ENCODE assay signal across 9 cellular contexts in genomic region chr3:27360113-27361078, GRCh38. TPM values are rescaled to one million over a fixed set of nuclear protein-coding genes. Genes with fewer than 3 reads are reported as not detected.
A peak's percentile ranks its signal among the peaks of the same experiment; 100 is the strongest.
DNase-seq lines count a peak whose midpoint lies in the region; ATAC-seq, FAIRE-seq and TF ChIP-seq lines count a peak whose summit lies in the region.
"Had no signal": no experiment of that assay in that cellular context is flagged by ENCODE, and none has a peak within 500 bp of the region (broad histone marks: within the 10 kb centered on the region; RNA-seq: fewer than 3 reads in every experiment).

No MANE protein-coding gene starts in this region.

- H3K79me2 ChIP-seq in H1 (ENCODE audit: control insufficient read depth in 1 of 2, insufficient read depth in 2 of 2, low read length in 2 of 2) = no peaks in the 10 kb centered on the region

- H3K9me3 ChIP-seq in H1 (ENCODE audit: insufficient read depth in 2 of 2, low read depth in 1 of 2, low read length in 1 of 2) (no peaks in the 10 kb centered on the region), upper lobe of left lung (no peaks in the 10 kb centered on the region), esophagus muscularis mucosa (no peaks in the 10 kb centered on the region)

- H2BK120ac ChIP-seq in H1 (replicated peaks; ENCODE audit: low read depth, low read length) = no peak overlapping the region

- no peak for FAIRE-seq in H1 (lab: Jason Lieb, UNC)

- DNase-seq in DMS153 (lab: John Stamatoyannopoulos, UW) (peak; percentile 74), HCEC 1CT (peak; percentile 26), NCI-H1930 (lab: John Stamatoyannopoulos, UW) (peak; percentile 35 to 70), H1 (ENCODE audit: low read depth in 1 of 2, low spot score in 2 of 2) (no peak), midbrain (lab: John Stamatoyannopoulos, UW) (no peak), NCI-H1694 treated with DMSO at 0.1 percent for 48 hours (lab: John Stamatoyannopoulos, UW) (no peak), upper lobe of left lung (no peak), esophagus muscularis mucosa (ENCODE audit: extremely low spot score) (no peak)

- no peak overlapping the region for H3K4me2 ChIP-seq in H1 (ENCODE audit: insufficient read depth in 1 of 2, low read depth in 2 of 2, low read length in 2 of 2)

- no peak overlapping the region for H3K18ac ChIP-seq in H1 (ENCODE audit: extremely low read depth, low read length)

- H2BK15ac ChIP-seq in H1 (ENCODE audit: low read length) = no peak overlapping the region

- H3K4ac ChIP-seq in H1 (replicated peaks; ENCODE audit: insufficient read length, low read depth, low read length) = no peak overlapping the region

- H4K8ac ChIP-seq in H1 (ENCODE audit: extremely low read depth, insufficient read depth, low read length) = no peak overlapping the region

- no peak overlapping the region for H3K9ac ChIP-seq in H1 (replicated peaks in 1 of 4; ENCODE audit: extremely low read depth in 1 of 4, low read depth in 3 of 4, low read length in 3 of 4)

- H3K23me2 ChIP-seq in H1 (ENCODE audit: low read depth, low read length) = no peaks in the 10 kb centered on the region; the same call in 1 of the 2 replicates

- H3K27me3 ChIP-seq in H1 (replicated peaks in 1 of 4; ENCODE audit: control insufficient read depth in 3 of 4, extremely low read depth in 1 of 4, insufficient read depth in 3 of 4, low read length in 3 of 4) (peaks cover 0 to 1% (median 0%) of the 10 kb centered on the region in 4 experiments; a peak in 1 of 7 replicates), upper lobe of left lung (no peaks in the 10 kb centered on the region), esophagus muscularis mucosa (no peaks in the 10 kb centered on the region)

- no peak overlapping the region for H2BK5ac ChIP-seq in H1 (ENCODE audit: low read depth, low read length)

- whole genome bisulfite sequencing in H1 (ENCODE audit: extremely low coverage in 1 of 2, insufficient coverage in 1 of 2, insufficient read length in 1 of 2, insufficient replicate concordance in 2 of 2, low coverage in 1 of 2, low lambda C conversion rate in 2 of 2, missing lambda C conversion rate in 1 of 2), 2 experiments = 83% methylated on average over 7 of the region's 7 CpGs; no CpG with 5 or more reads in 1 of the 2 experiments
- 61 to 71% methylated on average over 7 of the region's 7 CpGs for WGBS in upper lobe of left lung, 2 donors
- WGBS in esophagus muscularis mucosa = 73% methylated on average over 7 of the region's 7 CpGs

- H2AFZ ChIP-seq in H1 (ENCODE audit: low read length) = peak overlapping the region; percentile 2; the same call in 1 of the 2 replicates

- no peak for TF ChIP-seq RAD21 in H1 (IDR thresholded peaks at IDR 0.05 in 1 of 2, conservative IDR thresholded peaks at IDR 0.05 in 1 of 2; ENCODE audit: low read depth in 2 of 2, low read length in 2 of 2)

- H3K36me3 ChIP-seq in H1 (ENCODE audit: control insufficient read depth in 2 of 4, insufficient read depth in 4 of 4, low read length in 3 of 4) (no peaks in the 10 kb centered on the region), upper lobe of left lung (no peaks in the 10 kb centered on the region), esophagus muscularis mucosa (no peaks in the 10 kb centered on the region)

- TF ChIP-seq CTCF in H1 (IDR thresholded peaks at IDR 0.05; ENCODE audit: control extremely low read depth in 1 of 3, insufficient read depth in 1 of 3, low read depth in 1 of 3, low read length in 3 of 3) (no peak), upper lobe of left lung (IDR thresholded peaks at IDR 0.05) (no peak), esophagus muscularis mucosa (IDR thresholded peaks at IDR 0.05) (no peak)

- no peaks in the 10 kb centered on the region for H3K79me1 ChIP-seq in H1 (ENCODE audit: low read depth, low read length)

- intact Hi-C loops in esophagus muscularis mucosa (cut with DNase I) = no loop called here

- CTCF ChIA-PET in H1 (lab: Charles Lee; ENCODE audit: partially characterized antibody) = interaction anchor here (1.0 kb wide), 1 partner anchor 298 kb away, joined by 3 read pairs; no protein-coding TSS in a partner anchor

- no peak overlapping the region for H3K23ac ChIP-seq in H1 (ENCODE audit: insufficient read length)

- TF ChIP-seq POLR2A in H1 (IDR thresholded peaks at IDR 0.05; ENCODE audit: control extremely low read depth in 1 of 2, low read depth in 2 of 2, low read length in 2 of 2) (no peak), upper lobe of left lung (IDR thresholded peaks at IDR 0.05) (no peak), esophagus muscularis mucosa (IDR thresholded peaks at IDR 0.05; ENCODE audit: low read depth) (no peak)

- H3K27ac ChIP-seq in H1 (ENCODE audit: low read depth, low read length) = no peak overlapping the region
- no peak overlapping the region for H3K27ac ChIP-seq in upper lobe of left lung
- no peak overlapping the region for H3K27ac ChIP-seq in esophagus muscularis mucosa (replicated peaks in 1 of 4)
- H3K27ac ChIP-seq: epithelial cell of prostate had no signal

- no peak overlapping the region for H3K4me3 ChIP-seq in H1 (ENCODE audit: extremely low read depth in 1 of 4, insufficient read depth in 2 of 4, low read depth in 3 of 4, low read length in 4 of 4)
- H3K4me3 ChIP-seq in upper lobe of left lung = no peak overlapping the region
- no peak overlapping the region for H3K4me3 ChIP-seq in esophagus muscularis mucosa

- H3K14ac ChIP-seq in H1 (ENCODE audit: insufficient read length) = no peak overlapping the region

- ATAC-seq in upper lobe of left lung (ENCODE audit: low FRiP score in 2 of 2) = no peak

- no peak overlapping the region for H2BK20ac ChIP-seq in H1 (ENCODE audit: low read length)

- H3K4me1 ChIP-seq in H1 (replicated peaks in 1 of 4; ENCODE audit: control insufficient read depth in 3 of 4, insufficient read depth in 4 of 4, low read length in 3 of 4) = peaks cover 0 to 3% (median under 1%) of the 10 kb centered on the region in 4 experiments; a peak in 1 of 7 replicates
- peaks cover 10 to 18% (median 14%) of the 10 kb centered on the region in 4 donors for H3K4me1 ChIP-seq in upper lobe of left lung
- peaks cover 0 to 6% (median 3%) of the 10 kb centered on the region in 4 donors for H3K4me1 ChIP-seq in esophagus muscularis mucosa

- POLR2A ChIA-PET in H1 (lab: Charles Lee; ENCODE audit: partially characterized antibody) = no interaction called here

- no peak overlapping the region for H4K5ac ChIP-seq in H1 (ENCODE audit: insufficient read length, low read depth, low read length)

- H2AK5ac ChIP-seq in H1 (ENCODE audit: low read depth, low read length) = no peak overlapping the region

- no peak overlapping the region for H4K91ac ChIP-seq in H1 (replicated peaks; ENCODE audit: insufficient read length, low read length)

- no peak overlapping the region for H3K56ac ChIP-seq in H1 (replicated peaks; ENCODE audit: insufficient read length, low read depth, low read length)

- H2BK12ac ChIP-seq in H1 (ENCODE audit: low read depth, low read length) = no peak overlapping the region

- H4K20me1 ChIP-seq in H1 (replicated peaks in 1 of 2; ENCODE audit: control insufficient read depth in 1 of 2, insufficient read depth in 2 of 2, low read length in 2 of 2) = no peaks in the 10 kb centered on the region

- TF ChIP-seq EP300 in H1 (IDR thresholded peaks at IDR 0.05; ENCODE audit: borderline replicate concordance in 1 of 2, low read depth in 2 of 2, low read length in 2 of 2) (no peak), upper lobe of left lung (IDR thresholded peaks at IDR 0.05) (no peak), esophagus muscularis mucosa (IDR thresholded peaks at IDR 0.05) (no peak)

TF ChIP-seq in H1, 55 proteins besides CTCF, POLR2A, EP300 and RAD21:
- no peak for TF ChIP-seq SP2 (IDR thresholded peaks at IDR 0.05; ENCODE audit: low read length)
- TF ChIP-seq BRCA1 (IDR thresholded peaks at IDR 0.05; ENCODE audit: low read depth, low read length) = no peak
- no peak for TF ChIP-seq CEBPB (IDR thresholded peaks at IDR 0.05; ENCODE audit: low read depth, low read length)
- no peak for TF ChIP-seq EGR1 (IDR thresholded peaks at IDR 0.05; ENCODE audit: borderline replicate concordance, low read depth, low read length)
- TF ChIP-seq CHD2 (IDR thresholded peaks at IDR 0.05; ENCODE audit: low read length) = no peak
- TF ChIP-seq TAF1 (IDR thresholded peaks at IDR 0.05; ENCODE audit: low read depth, low read length) = no peak
- TF ChIP-seq RBBP5 (IDR thresholded peaks at IDR 0.05; ENCODE audit: borderline replicate concordance, low read depth, low read length) = no peak
- no peak for TF ChIP-seq TAF7 (optimal IDR thresholded peaks at IDR 0.05; ENCODE audit: borderline replicate concordance, low read depth, low read length)
- no peak for TF ChIP-seq TBP (IDR thresholded peaks at IDR 0.05; ENCODE audit: low read depth, low read length)
- TF ChIP-seq CREB1 (IDR thresholded peaks at IDR 0.05) = no peak
- TF ChIP-seq SIN3A (conservative IDR thresholded peaks at IDR 0.05 in 1 of 2, IDR thresholded peaks at IDR 0.05 in 1 of 2; ENCODE audit: low read depth in 1 of 2, low read length in 2 of 2) = no peak
- TF ChIP-seq TCF12 (IDR thresholded peaks at IDR 0.05; ENCODE audit: low read depth, low read length) = no peak
- TF ChIP-seq SAP30 (IDR thresholded peaks at IDR 0.05; ENCODE audit: insufficient read depth, insufficient replicate concordance, low read length) = no peak
- TF ChIP-seq JUN (IDR thresholded peaks at IDR 0.05; ENCODE audit: low read depth, low read length) = no peak
- TF ChIP-seq ATF3 (IDR thresholded peaks at IDR 0.05; ENCODE audit: insufficient read depth, low read depth, low read length) = no peak
- no peak for TF ChIP-seq SRF (IDR thresholded peaks at IDR 0.05; ENCODE audit: low read depth, low read length)

RNA-seq across cellular contexts. Expression of gene NEK10, which starts 8.8 kb away (rescaled TPM):
- total RNA-seq in H1 (2021; fragmentation: NEBNext Ultra II Directional; extraction: Animal tissue kit (Norgen Biotek cat#: 25700)) = 0.50 and 0.84 TPM in 2 replicates
- polyA plus RNA-seq in H1 (2011; rRNA removed) = 0.18 and 0.24 TPM in 2 replicates
- polyA plus RNA-seq in H1 (2011; cell fraction: cytosol; rRNA removed) = 0.22 TPM
- 0.51 TPM for polyA plus RNA-seq in H1 (2011; cell fraction: nucleus; rRNA removed)
- polyA plus RNA-seq in H1 (2012, experiment 1 of 2) = 0.28 to 0.76 TPM (median 0.46 TPM) in 4 replicates
- not detected for polyA plus RNA-seq in H1 (2012, experiment 2 of 2)
- polyA plus RNA-seq in H1 (2013, experiment 1 of 2) = 0.34 TPM
- polyA plus RNA-seq in H1 (2013, experiment 2 of 2) = 0.26 TPM
- 1.6 and 2.1 TPM in 2 replicates for polyA minus RNA-seq in H1 (2011; rRNA and poly(A)+ RNA removed)
- polyA minus RNA-seq in H1 (2011; cell fraction: cytosol; rRNA and poly(A)+ RNA removed) = not detected
- polyA minus RNA-seq in H1 (2011; cell fraction: nucleus; rRNA and poly(A)+ RNA removed) = 2.3 TPM
- total RNA-seq in upper lobe of left lung = 10 to 100 TPM in 4 of 6 donors, 1 to 10 TPM in 1, under 1 TPM in 1; 0.29 to 85.3 (median 12.1) TPM
- total RNA-seq in esophagus muscularis mucosa = 1 to 10 TPM in 2 of 4 donors, under 1 TPM in 2; 0.58 to 2.5 (median 1.1) TPM

Comparison
In these comparisons a context has a peak if more than half of its experiments do, and no peak if none do; other contexts are left out.
1. DNase-seq: peak in DMS153 (single experiment), HCEC 1CT (single experiment) and NCI-H1930 (2 of 2); none in H1 (0 of 2), midbrain (single experiment), NCI-H1694 treated with DMSO at 0.1 percent for 48 hours (single experiment), upper lobe of left lung (0 of 2) and esophagus muscularis mucosa (single experiment).